ENCODE assay signal across 13 cellular contexts in genomic region chr10:108902491-108903250, GRCh38.
DNase-seq lines count a peak whose midpoint lies in the region; ATAC-seq and TF ChIP-seq lines count a peak whose summit lies in the region.
"Had no signal": no experiment of that assay in that cellular context is flagged by ENCODE, and none has a peak within 500 bp of the region (broad histone marks: within the 10 kb centered on the region; RNA-seq: fewer than 3 reads in every experiment).

No MANE protein-coding gene starts in this region.

- no peaks in the 10 kb centered on the region for H3K27me3 Mint-ChIP-seq in stimulated activated memory B cell treated with anti-CD40 and anti-IgM and Interleukin-4, amounts not matched to agents 10 μg/mL and 1 μg/mL and 100 μg/mL, for 72 hours
- H3K27me3 Mint-ChIP-seq: naive thymus-derived CD4-positive, alpha-beta T cell had no signal

- H3K4me3 Mint-ChIP-seq in stimulated activated memory B cell treated with anti-CD40 and anti-IgM and Interleukin-4, amounts not matched to agents 10 μg/mL and 1 μg/mL and 100 μg/mL, for 72 hours, result no peak overlapping the region
- H3K4me3 Mint-ChIP-seq: naive thymus-derived CD4-positive, alpha-beta T cell had no signal

- no peak for TF ChIP-seq EP300 in SK-N-SH (IDR thresholded peaks at IDR 0.05; ENCODE audit: borderline replicate concordance in 1 of 2, low read depth in 1 of 2, low read length in 1 of 2)

- ATAC-seq in SK-N-SH treated with all-trans-retinoic acid at 6 μM for 48 hours, result no peak
- ATAC-seq in HG02610 (IDR thresholded peaks at IDR 0.05; ENCODE audit: unreplicated experiment), result peak; percentile 70
- ATAC-seq in HG03521 (IDR thresholded peaks at IDR 0.05; ENCODE audit: unreplicated experiment), result peak; percentile 56
- no peak for ATAC-seq in stimulated activated memory B cell treated with anti-CD40 and anti-IgM and Interleukin-4, amounts not matched to agents 10 μg/mL and 1 μg/mL and 100 μg/mL, for 72 hours
- ATAC-seq: naive thymus-derived CD4-positive, alpha-beta T cell had no signal

- no peak overlapping the region for H3K4me3 ChIP-seq in SK-N-SH (ENCODE audit: low read depth in 2 of 2, low read length in 1 of 2)
- H3K4me3 ChIP-seq: adrenal gland, right atrium auricular region had no signal

- POLR2A ChIA-PET in SK-N-SH (lab: Yijun Ruan, JAX), result no interaction called here

- no peaks in the 10 kb centered on the region for H4K20me1 ChIP-seq in SK-N-SH (ENCODE audit: insufficient read depth)

- peak overlapping the region; percentile 38; the same call in 1 of the 2 replicates for H2AFZ ChIP-seq in SK-N-SH (ENCODE audit: low read depth)

- no peak for TF ChIP-seq CTCF in SK-N-SH (IDR thresholded peaks at IDR 0.05)

- H3K79me2 ChIP-seq in SK-N-SH (ENCODE audit: insufficient read depth), result no peaks in the 10 kb centered on the region

- peaks cover 26% of the 10 kb centered on the region for H3K4me1 Mint-ChIP-seq in stimulated activated memory B cell treated with anti-CD40 and anti-IgM and Interleukin-4, amounts not matched to agents 10 μg/mL and 1 μg/mL and 100 μg/mL, for 72 hours

- H3K9me3 ChIP-seq in SK-N-SH, result no peaks in the 10 kb centered on the region
- H3K9me3 ChIP-seq: adrenal gland, right atrium auricular region had no signal

- no peaks in the 10 kb centered on the region for H3K27me3 ChIP-seq in SK-N-SH (ENCODE audit: insufficient read depth)
- H3K27me3 ChIP-seq: adrenal gland, right atrium auricular region had no signal

- H3K27ac ChIP-seq in SK-N-SH (ENCODE audit: low read depth in 2 of 2, low read length in 1 of 2), result no peak overlapping the region
- H3K27ac ChIP-seq: 22Rv1, right atrium auricular region had no signal

- peak overlapping the region; percentile 34; the same call in 1 of the 2 replicates for H3K4me2 ChIP-seq in SK-N-SH

- CTCF ChIA-PET in SK-N-SH (lab: Yijun Ruan, JAX), result interaction anchor here (1.8 kb wide), 1 partner anchor 8 kb away, joined by 7 read pairs; no protein-coding TSS in a partner anchor

- no peaks in the 10 kb centered on the region for H3K36me3 ChIP-seq in SK-N-SH (replicated peaks in 1 of 2; ENCODE audit: control insufficient read depth in 1 of 2, insufficient read depth in 2 of 2, low read length in 1 of 2)
- H3K36me3 ChIP-seq: adrenal gland, right atrium auricular region had no signal

- H3K36me3 Mint-ChIP-seq in stimulated activated memory B cell treated with anti-CD40 and anti-IgM and Interleukin-4, amounts not matched to agents 10 μg/mL and 1 μg/mL and 100 μg/mL, for 72 hours, result no peaks in the 10 kb centered on the region
- H3K36me3 Mint-ChIP-seq: naive thymus-derived CD4-positive, alpha-beta T cell had no signal

- H3K9me2 ChIP-seq in SK-N-SH, result no peaks in the 10 kb centered on the region

- no peak for TF ChIP-seq RAD21 in SK-N-SH (IDR thresholded peaks at IDR 0.05; ENCODE audit: low read length)

- WGBS in SK-N-SH (ENCODE audit: low lambda C conversion rate), result 69% methylated on average over 6 of the region's 6 CpGs

- H3K27ac Mint-ChIP-seq in stimulated activated memory B cell treated with anti-CD40 and anti-IgM and Interleukin-4, amounts not matched to agents 10 μg/mL and 1 μg/mL and 100 μg/mL, for 72 hours, result peak overlapping the region; percentile 38
- H3K27ac Mint-ChIP-seq: naive thymus-derived CD4-positive, alpha-beta T cell had no signal

- H3F3A ChIP-seq in SK-N-SH (replicated peaks; ENCODE audit: insufficient read depth), result no peaks in the 10 kb centered on the region

- H3K9me3 Mint-ChIP-seq in stimulated activated memory B cell treated with anti-CD40 and anti-IgM and Interleukin-4, amounts not matched to agents 10 μg/mL and 1 μg/mL and 100 μg/mL, for 72 hours, result no peaks in the 10 kb centered on the region

- H3K9ac ChIP-seq in SK-N-SH, result no peak overlapping the region

- peaks cover 11 to 16% of the 10 kb centered on the region in 2 experiments for H3K4me1 ChIP-seq in SK-N-SH (ENCODE audit: control insufficient read depth in 1 of 2, insufficient read depth in 2 of 2, low read depth in 1 of 2, low read length in 1 of 2)
- H3K4me1 ChIP-seq: right atrium auricular region had no signal

- DNase-seq in SK-N-SH (no peak), COLO668 (lab: John Stamatoyannopoulos, UW; ENCODE audit: unreplicated experiment) (no peak), UCSD-AML1 (lab: John Stamatoyannopoulos, UW; ENCODE audit: unreplicated experiment) (no peak)
- DNase-seq in stimulated activated CD4-positive, alpha-beta T cell treated with anti-CD3 and anti-CD28 coated beads, Interleukin-2, amount 100 ng/mL, for 48 hours, result no peak
- DNase-seq: adrenal gland; kidney glomerular epithelial cell; naive thymus-derived CD4-positive, alpha-beta T cell had no signal

TF ChIP-seq in SK-N-SH, 30 proteins besides CTCF, POLR2A, EP300 and RAD21:
- TF ChIP-seq JUND (IDR thresholded peaks at IDR 0.05), result no peak
- no peak for TF ChIP-seq POLR2AphosphoS5 (IDR thresholded peaks at IDR 0.05; ENCODE audit: low read depth, low read length)
- no peak for TF ChIP-seq YY1 (IDR thresholded peaks at IDR 0.05; ENCODE audit: low read depth)
- TF ChIP-seq SMC3 (IDR thresholded peaks at IDR 0.05; ENCODE audit: low read depth, low read length), result no peak
- no peak for TF ChIP-seq EZH2phosphoT487 (IDR thresholded peaks at IDR 0.05; ENCODE audit: borderline replicate concordance, low read depth)
- TF ChIP-seq SIN3A (IDR thresholded peaks at IDR 0.05; ENCODE audit: borderline replicate concordance, low read depth, low read length), result no peak
- TF ChIP-seq, protein P1, sequence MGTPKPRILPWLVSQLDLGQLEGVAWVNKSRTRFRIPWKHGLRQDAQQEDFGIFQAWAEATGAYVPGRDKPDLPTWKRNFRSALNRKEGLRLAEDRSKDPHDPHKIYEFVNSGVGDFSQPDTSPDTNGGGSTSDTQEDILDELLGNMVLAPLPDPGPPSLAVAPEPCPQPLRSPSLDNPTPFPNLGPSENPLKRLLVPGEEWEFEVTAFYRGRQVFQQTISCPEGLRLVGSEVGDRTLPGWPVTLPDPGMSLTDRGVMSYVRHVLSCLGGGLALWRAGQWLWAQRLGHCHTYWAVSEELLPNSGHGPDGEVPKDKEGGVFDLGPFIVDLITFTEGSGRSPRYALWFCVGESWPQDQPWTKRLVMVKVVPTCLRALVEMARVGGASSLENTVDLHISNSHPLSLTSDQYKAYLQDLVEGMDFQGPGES (IDR thresholded peaks at IDR 0.05; ENCODE audit: low read depth, low read length), result no peak
- TF ChIP-seq, protein P2, sequence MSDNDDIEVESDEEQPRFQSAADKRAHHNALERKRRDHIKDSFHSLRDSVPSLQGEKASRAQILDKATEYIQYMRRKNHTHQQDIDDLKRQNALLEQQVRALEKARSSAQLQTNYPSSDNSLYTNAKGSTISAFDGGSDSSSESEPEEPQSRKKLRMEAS (IDR thresholded peaks at IDR 0.05; ENCODE audit: low read depth), result no peak
- no peak for TF ChIP-seq NFIC (IDR thresholded peaks at IDR 0.05; ENCODE audit: borderline replicate concordance)

TF ChIP-seq in SK-N-SH treated with all-trans-retinoic acid at 6 μM for 48 hours, 23 proteins besides CTCF, POLR2A, EP300 and RAD21 (continues in another document):
- TF ChIP-seq, protein P3, sequence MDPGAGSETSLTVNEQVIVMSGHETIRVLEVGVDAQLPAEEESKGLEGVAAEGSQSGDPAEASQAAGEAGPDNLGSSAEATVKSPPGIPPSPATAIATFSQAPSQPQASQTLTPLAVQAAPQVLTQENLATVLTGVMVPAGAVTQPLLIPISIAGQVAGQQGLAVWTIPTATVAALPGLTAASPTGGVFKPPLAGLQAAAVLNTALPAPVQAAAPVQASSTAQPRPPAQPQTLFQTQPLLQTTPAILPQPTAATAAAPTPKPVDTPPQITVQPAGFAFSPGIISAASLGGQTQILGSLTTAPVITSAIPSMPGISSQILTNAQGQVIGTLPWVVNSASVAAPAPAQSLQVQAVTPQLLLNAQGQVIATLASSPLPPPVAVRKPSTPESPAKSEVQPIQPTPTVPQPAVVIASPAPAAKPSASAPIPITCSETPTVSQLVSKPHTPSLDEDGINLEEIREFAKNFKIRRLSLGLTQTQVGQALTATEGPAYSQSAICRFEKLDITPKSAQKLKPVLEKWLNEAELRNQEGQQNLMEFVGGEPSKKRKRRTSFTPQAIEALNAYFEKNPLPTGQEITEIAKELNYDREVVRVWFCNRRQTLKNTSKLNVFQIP (CRISPR knock-in tag; IDR thresholded peaks at IDR 0.05; ENCODE audit: borderline replicate concordance, low read depth), result no peak
- TF ChIP-seq PATZ1 (CRISPR knock-in tag; IDR thresholded peaks at IDR 0.05; ENCODE audit: borderline replicate concordance) (no peak), PPARA (CRISPR knock-in tag; IDR thresholded peaks at IDR 0.05; ENCODE audit: borderline replicate concordance) (no peak), RARB (CRISPR knock-in tag; IDR thresholded peaks at IDR 0.05) (no peak)

Comparison
In these comparisons a context has a peak if more than half of its experiments do, and no peak if none do; other contexts are left out.
1. ATAC-seq: peak in HG02610 (single experiment) and HG03521 (single experiment); none in SK-N-SH treated with all-trans-retinoic acid at 6 μM for 48 hours (single experiment) and stimulated activated memory B cell treated with anti-CD40 and anti-IgM and Interleukin-4, amounts not matched to agents 10 μg/mL and 1 μg/mL and 100 μg/mL, for 72 hours (single experiment).